11 cellular contexts compared by ENCODE assay signal in genomic region chr7:132560105-132560504, GRCh38. TPM values are rescaled to one million over a fixed set of nuclear protein-coding genes. Genes with fewer than 3 reads are reported as not detected.
"Had no signal": no experiment of that assay in that cellular context is flagged by ENCODE, and none has a peak within 500 bp of the region (broad histone marks: within the 10 kb centered on the region; RNA-seq: fewer than 3 reads in every experiment).

No MANE protein-coding gene starts in this region.

- H3K4me3 ChIP-seq: GM23248, GM23338, HAP-1 had no signal

- H2AFZ ChIP-seq: GM23248, GM23338 had no signal

- H3K9ac ChIP-seq: GM23248 had no signal

- H3K9me3 ChIP-seq: HAP-1 had no signal

- H3K9me3 Mint-ChIP-seq: HFFc6 had no signal

- H3K4me1 ChIP-seq: HAP-1 had no signal

- H3K4me2 ChIP-seq: GM23338 had no signal

- H3K4me3 Mint-ChIP-seq: GM23338, H9, HFFc6 had no signal

- H3K27ac ChIP-seq: GM23248 had no signal

- FAIRE-seq: H1, H54 had no signal

- H3K36me3 ChIP-seq: HAP-1 had no signal

- DNase-seq: GM23248, GOT3, H7, H9, HCEC 1CT, HFFc6 had no signal

- H3K27ac Mint-ChIP-seq: GM23338, H9, HFFc6 had no signal

- ATAC-seq: GM23338, HCT116 had no signal

RNA-seq across cellular contexts. Expression of gene PLXNA4, which starts 16.2 kb away (rescaled TPM):
- polyA plus RNA-seq: GM23248 had no signal
